Comparison of ENCODE assay signal across 28 cellular contexts in genomic region chr7:48355346-48355745, GRCh38.
"Had no signal": no experiment of that assay in that cellular context is flagged by ENCODE, and none has a peak within 500 bp of the region (broad histone marks: within the 10 kb centered on the region; RNA-seq: fewer than 3 reads in every experiment).

No MANE protein-coding gene starts in this region.

- ATAC-seq: effector memory CD8-positive, alpha-beta T cell; esophagus mucosa; foreskin keratinocyte; gastrocnemius medialis; gastroesophageal sphincter; heart left ventricle had no signal

- H3K4me3 ChIP-seq: colonic mucosa, coronary artery, dorsolateral prefrontal cortex, esophagus muscularis mucosa, esophagus squamous epithelium, gastrocnemius medialis, gastroesophageal sphincter, heart left ventricle had no signal

- H3K4me3 Mint-ChIP-seq: dendritic cell treated with granulocyte-macrophage colony-stimulating factor and Interleukin-4, amounts not matched to agents 40 ng/mL and 50 ng/mL, for 4 days; effector memory CD8-positive, alpha-beta T cell; endodermal cell had no signal

- H3K4me1 Mint-ChIP-seq: endodermal cell had no signal

- H3K9me3 ChIP-seq: colonic mucosa, esophagus muscularis mucosa, esophagus squamous epithelium, gastrocnemius medialis, gastroesophageal sphincter, heart left ventricle had no signal

- H3K9me3 Mint-ChIP-seq: dendritic cell treated with granulocyte-macrophage colony-stimulating factor and Interleukin-4, amounts not matched to agents 40 ng/mL and 50 ng/mL, for 4 days; endodermal cell had no signal

- DNase-seq: colonic mucosa; cortex of kidney; dermis blood vessel endothelial cell; dorsolateral prefrontal cortex; effector CD4-positive, alpha-beta T cell; effector CD8-positive, alpha-beta T cell; effector memory CD4-positive, alpha-beta T cell; effector memory CD8-positive, alpha-beta T cell; endodermal cell; erythroblast; esophagus squamous epithelium; foreskin fibroblast; foreskin keratinocyte; foreskin melanocyte; gastrocnemius medialis; glutamatergic neuron; head of caudate nucleus; heart left ventricle had no signal

- H3K27ac ChIP-seq: colonic mucosa, coronary artery, dorsolateral prefrontal cortex, epithelial cell of prostate, esophagus muscularis mucosa, esophagus squamous epithelium, foreskin keratinocyte, gastrocnemius medialis, gastroesophageal sphincter, heart left ventricle had no signal

- FAIRE-seq: colon, endometrium, endothelial cell of umbilical vein, frontal cortex had no signal

- H3K4me1 ChIP-seq: colonic mucosa, esophagus muscularis mucosa, esophagus squamous epithelium, foreskin keratinocyte, gastrocnemius medialis, gastroesophageal sphincter, heart left ventricle had no signal

- H3K27me3 Mint-ChIP-seq: dendritic cell treated with granulocyte-macrophage colony-stimulating factor and Interleukin-4, amounts not matched to agents 40 ng/mL and 50 ng/mL, for 4 days had no signal

- H3K27ac Mint-ChIP-seq: dendritic cell treated with granulocyte-macrophage colony-stimulating factor and Interleukin-4, amounts not matched to agents 40 ng/mL and 50 ng/mL, for 4 days; effector memory CD8-positive, alpha-beta T cell; endodermal cell had no signal

- H3K36me3 ChIP-seq: colonic mucosa, esophagus muscularis mucosa, esophagus squamous epithelium, gastrocnemius medialis, gastroesophageal sphincter, heart left ventricle had no signal

- H3K27me3 ChIP-seq: colonic mucosa, esophagus squamous epithelium, foreskin keratinocyte, gastrocnemius medialis, gastroesophageal sphincter, heart left ventricle had no signal
